In genomic region chr14:102873546-102874061, GRCh38 we compare ENCODE assay signal across 14 cellular contexts. TPM values are rescaled to one million over a fixed set of nuclear protein-coding genes. Genes with fewer than 3 reads are reported as not detected.
A peak's percentile ranks its signal among the peaks of the same experiment; 100 is the strongest.
DNase-seq lines count a peak whose midpoint lies in the region; ATAC-seq, FAIRE-seq and TF ChIP-seq lines count a peak whose summit lies in the region.
"Had no signal": no experiment of that assay in that cellular context is flagged by ENCODE, and none has a peak within 500 bp of the region (broad histone marks: within the 10 kb centered on the region; RNA-seq: fewer than 3 reads in every experiment).

No MANE protein-coding gene starts in this region.

- no peak for FAIRE-seq in A549 (lab: Jason Lieb, UNC)
- FAIRE-seq: H54 had no signal

- no peak for TF ChIP-seq CTCF in A549 (IDR thresholded peaks at IDR 0.05)
- no peak for TF ChIP-seq CTCF in HEK293 (tag by site-specific recombination; IDR thresholded peaks at IDR 0.05)

- H3K36me3 ChIP-seq in HEK293 (ENCODE audit: control insufficient read depth in 2 of 2, insufficient read depth in 1 of 2, low read length in 2 of 2), result peaks cover 12 to 75% of the 10 kb centered on the region in 2 experiments; a peak in 2 of 3 replicates
- H3K36me3 ChIP-seq in duodenal mucosa (ENCODE audit: control insufficient read depth in 1 of 2, insufficient read depth in 2 of 2, low read length in 2 of 2), result peaks cover 27 to 48% of the 10 kb centered on the region in 2 donors
- H3K36me3 ChIP-seq in mucosa of rectum (ENCODE audit: control insufficient read depth in 2 of 2, insufficient read depth in 2 of 2, low read length in 2 of 2), result peaks cover 37 to 42% of the 10 kb centered on the region in 2 donors

- H3K4me1 ChIP-seq in A549, result peaks cover 13% of the 10 kb centered on the region
- no peaks in the 10 kb centered on the region for H3K4me1 ChIP-seq in HEK293 (ENCODE audit: control insufficient read depth, insufficient read depth, low read length)
- peaks cover 22 to 26% of the 10 kb centered on the region in 2 donors for H3K4me1 ChIP-seq in duodenal mucosa (ENCODE audit: control insufficient read depth in 1 of 2, insufficient read depth in 2 of 2, low read length in 2 of 2)
- H3K4me1 ChIP-seq in mucosa of rectum (ENCODE audit: control insufficient read depth in 2 of 2, insufficient read depth in 2 of 2, low read length in 2 of 2), result peaks cover 33 to 39% of the 10 kb centered on the region in 2 donors
- H3K4me1 ChIP-seq: BE2C had no signal

- POLR2A ChIA-PET in A549 (lab: Yijun Ruan, JAX) (no interaction called here), HEK293 (lab: Yijun Ruan, JAX) (no interaction called here), HEK293T (lab: Yijun Ruan, JAX) (no interaction called here)

- ATAC-seq in A549 (peak in 1 of 2 experiments; percentile 59; a peak in 2 of 6 replicates), GM18909 (IDR thresholded peaks at IDR 0.05; ENCODE audit: poor library complexity, unreplicated experiment) (no peak)

- no peaks in the 10 kb centered on the region for H3K27me3 ChIP-seq in duodenal mucosa (ENCODE audit: control insufficient read depth in 1 of 2, insufficient read depth in 2 of 2, low read length in 2 of 2)
- H3K27me3 ChIP-seq in mucosa of rectum (ENCODE audit: control insufficient read depth in 2 of 2, insufficient read depth in 2 of 2, low read length in 2 of 2), result no peaks in the 10 kb centered on the region
- H3K27me3 ChIP-seq: BE2C had no signal

- TF ChIP-seq POLR2A in A549 (IDR thresholded peaks at IDR 0.05; ENCODE audit: low read length), result no peak

- H3K9me3 ChIP-seq in A549, result no peaks in the 10 kb centered on the region
- H3K9me3 ChIP-seq in HEK293 (ENCODE audit: control insufficient read depth, insufficient read depth, low read depth, low read length), result no peaks in the 10 kb centered on the region
- H3K9me3 ChIP-seq in duodenal mucosa (ENCODE audit: control insufficient read depth in 1 of 2, low read length in 2 of 2), result no peaks in the 10 kb centered on the region
- H3K9me3 ChIP-seq in mucosa of rectum (ENCODE audit: control insufficient read depth in 2 of 2, low read length in 2 of 2), result no peaks in the 10 kb centered on the region
- H3K9me3 ChIP-seq: BE2C had no signal

- TF ChIP-seq RAD21 in A549 (conservative IDR thresholded peaks at IDR 0.05 in 1 of 2, IDR thresholded peaks at IDR 0.05 in 1 of 2), result no peak

- peak in 1 of 2 experiments; percentile 10 for DNase-seq in A549 (ENCODE audit: low read depth in 1 of 2, low spot score in 1 of 2)
- DNase-seq in KG1 (lab: John Stamatoyannopoulos, UW), result no peak
- DNase-seq in HEK293T (ENCODE audit: extremely low spot score), result no peak
- DNase-seq: BE2C; CD8-positive, alpha-beta memory T cell; NCI-H1092; NCI-H1694; NCI-H446; PC-9 had no signal

- WGBS in A549 (ENCODE audit: missing lambda C conversion rate), result 47% methylated on average over 7 of the region's 7 CpGs

- TF ChIP-seq EP300 in A549 (IDR thresholded peaks at IDR 0.05), result no peak

- H3K9ac ChIP-seq in duodenal mucosa (ENCODE audit: low read depth in 1 of 2, low read length in 2 of 2), result no peak overlapping the region
- no peak overlapping the region for H3K9ac ChIP-seq in mucosa of rectum (ENCODE audit: low read depth in 1 of 2, low read length in 2 of 2)

- peak overlapping the region; percentile 26; the same call in 2 of the 3 replicates for H3K4me2 ChIP-seq in A549
- H3K4me2 ChIP-seq: PC-9 had no signal

- H3K4me3 ChIP-seq in A549 (no peak overlapping the region), HEK293 (ENCODE audit: low read depth, low read length) (no peak overlapping the region), duodenal mucosa (ENCODE audit: low read depth in 1 of 2, low read length in 2 of 2) (no peak overlapping the region), mucosa of rectum (ENCODE audit: low read length in 2 of 2) (no peak overlapping the region)
- H3K4me3 ChIP-seq: PC-9 had no signal

- CTCF ChIA-PET in A549 (lab: Yijun Ruan, JAX), result no interaction called here
- CTCF ChIA-PET in HEK293 (lab: Yijun Ruan, JAX), result no interaction called here
- CTCF ChIA-PET in HEK293T (lab: Yijun Ruan, JAX), result no interaction called here

- H3K27ac ChIP-seq in A549 (no peak overlapping the region), HEK293 (ENCODE audit: extremely low read depth, low read depth, low read length) (no peak overlapping the region), duodenal mucosa (ENCODE audit: low read depth, low read length) (peak overlapping the region; percentile 17), mucosa of rectum (ENCODE audit: low read depth in 2 of 2, low read length in 2 of 2) (peak overlapping the region; percentile 81)
- H3K27ac ChIP-seq: PC-9 had no signal

TF ChIP-seq in A549, 52 proteins besides CTCF, POLR2A, EP300 and RAD21:
- TF ChIP-seq CBX8 (IDR thresholded peaks at IDR 0.05) (no peak), HOXB13 (CRISPR knock-in tag; IDR thresholded peaks at IDR 0.05; ENCODE audit: low read depth) (no peak), MAX (IDR thresholded peaks at IDR 0.05) (no peak), FOXS1 (CRISPR knock-in tag; IDR thresholded peaks at IDR 0.05) (no peak), KDM1A (IDR thresholded peaks at IDR 0.05; ENCODE audit: low read depth) (no peak), GATA3 (IDR thresholded peaks at IDR 0.05; ENCODE audit: borderline replicate concordance) (no peak), KDM5A (IDR thresholded peaks at IDR 0.05) (no peak), CHD4 (IDR thresholded peaks at IDR 0.05; ENCODE audit: borderline replicate concordance) (no peak), SREBF2 (IDR thresholded peaks at IDR 0.05) (no peak)

TF ChIP-seq in HEK293, 187 proteins besides CTCF, POLR2A, EP300 and RAD21:
- TF ChIP-seq SCRT2 (tag by site-specific recombination; IDR thresholded peaks at IDR 0.05), result 0 out of 2 replicates have a peak, but pooled peaks have one; percentile 23
- no peak for TF ChIP-seq ZNF792 (tag by site-specific recombination; IDR thresholded peaks at IDR 0.05)
- no peak for TF ChIP-seq ZNF146 (tag by site-specific recombination; IDR thresholded peaks at IDR 0.05)

TF ChIP-seq in HEK293T, 16 proteins besides CTCF, POLR2A, EP300 and RAD21:
- TF ChIP-seq PKNOX1 (IDR thresholded peaks at IDR 0.05) (no peak), ZNF384 (IDR thresholded peaks at IDR 0.05) (no peak), SUZ12 (IDR thresholded peaks at IDR 0.05) (no peak), SP1 (IDR thresholded peaks at IDR 0.05) (no peak), TARDBP (IDR thresholded peaks at IDR 0.05) (no peak), FOXK2 (IDR thresholded peaks at IDR 0.05) (no peak), FOXM1 (IDR thresholded peaks at IDR 0.05; ENCODE audit: borderline replicate concordance) (no peak), LEF1 (IDR thresholded peaks at IDR 0.05; ENCODE audit: borderline replicate concordance) (no peak), L3MBTL2 (conservative IDR thresholded peaks at IDR 0.05) (no peak)

RNA-seq across cellular contexts. Expression of gene AMN, which starts 48.9 kb away (rescaled TPM):
- polyA plus RNA-seq in A549 (2011; rRNA removed), result 0.25 and 0.36 TPM in 2 replicates
- 0.26 and 0.63 TPM in 2 replicates for polyA plus RNA-seq in A549 (2012; cell fraction: cytosol; rRNA removed)
- 3.4 and 6.2 TPM in 2 replicates for polyA plus RNA-seq in A549 (2012; cell fraction: nucleus; rRNA removed)
- 0.46 to 0.67 TPM (median 0.58 TPM) in 3 replicates for polyA plus RNA-seq in A549 (2017; fragmentation: RNase III; extraction: RNeasy Plus Mini Kit Qiagen cat#74134 plus additional on column Dnase treatment)
- polyA minus RNA-seq in A549 (2011; rRNA and poly(A)+ RNA removed), result 0.12 and 0.29 TPM in 2 replicates

Comparison
In these comparisons a context has a peak if more than half of its experiments do, and no peak if none do; other contexts are left out.
1. H3K27ac ChIP-seq: peak in duodenal mucosa (single experiment) and mucosa of rectum (2 of 2); none in A549 (0 of 2) and HEK293 (single experiment).